25 cellular contexts compared by ENCODE assay signal in the genomic region with DNA sequence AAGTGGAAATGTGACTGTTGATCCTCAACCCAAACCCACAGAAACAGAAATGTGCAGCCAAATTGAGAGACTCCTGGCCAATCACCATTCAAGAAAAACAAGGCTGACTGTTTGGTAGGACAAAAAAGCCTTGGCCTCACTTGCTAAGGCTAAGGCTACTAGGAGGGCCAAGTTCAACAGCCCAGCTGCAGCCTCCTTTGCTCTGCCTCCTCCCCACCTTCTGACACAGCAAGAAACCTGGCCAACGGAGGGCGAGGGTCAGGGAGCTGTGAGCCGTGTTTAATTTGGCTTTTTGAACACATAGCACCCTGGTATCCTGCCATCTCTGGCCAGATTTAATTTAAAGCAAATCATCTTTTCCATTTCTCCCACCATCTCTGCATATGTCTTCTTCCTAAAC.
DNase-seq lines count a peak whose midpoint lies in the region; ATAC-seq and TF ChIP-seq lines count a peak whose summit lies in the region.
"Had no signal": no experiment of that assay in that cellular context is flagged by ENCODE, and none has a peak within 500 bp of the region (broad histone marks: within the 10 kb centered on the region; RNA-seq: fewer than 3 reads in every experiment).

No MANE protein-coding gene starts in this region.

- 82 to 91% methylated on average over 2 to 3 of the region's 3 CpGs for WGBS in endodermal cell (ENCODE audit: insufficient coverage in 1 of 2, insufficient read length in 1 of 2), 2 experiments
- WGBS in right lobe of liver (ENCODE audit: insufficient coverage, low coverage, low lambda C conversion rate, missing lambda C conversion rate) = 0% methylated on average over 3 of the region's 3 CpGs

- H3K27me3 ChIP-seq in endodermal cell (ENCODE audit: control insufficient read depth, insufficient read depth, low read length, poor library complexity, severe bottlenecking) (no peaks in the 10 kb centered on the region), right lobe of liver (no peaks in the 10 kb centered on the region), tibial artery (no peaks in the 10 kb centered on the region)
- H3K27me3 ChIP-seq: SJSA1 had no signal

- TF ChIP-seq CTCF in endodermal cell (conservative IDR thresholded peaks at IDR 0.05) (no peak), right lobe of liver (IDR thresholded peaks at IDR 0.05) (no peak), tibial artery (IDR thresholded peaks at IDR 0.05) (no peak)

- H3K4me3 ChIP-seq in endodermal cell (ENCODE audit: low read length) (no peak overlapping the region), right lobe of liver (no peak overlapping the region), tibial artery (no peak overlapping the region)
- H3K4me3 ChIP-seq: GM23248, PC-9, SJSA1 had no signal

- ATAC-seq in activated CD8-positive, alpha-beta memory T cell treated with anti-CD3 and anti-CD28 coated beads, Interleukin-2, amount 10 ng/mL, durations not matched to agents 7 days and 5 days = no peak
- ATAC-seq in right lobe of liver = peak; percentile 51 to 78 (median 76)
- ATAC-seq in HG02610 (IDR thresholded peaks at IDR 0.05; ENCODE audit: unreplicated experiment) = no peak

- no peaks in the 10 kb centered on the region for H3K36me3 Mint-ChIP-seq in activated CD8-positive, alpha-beta memory T cell treated with anti-CD3 and anti-CD28 coated beads, Interleukin-2, amount 10 ng/mL, durations not matched to agents 7 days and 5 days
- H3K36me3 Mint-ChIP-seq in endodermal cell (ENCODE audit: low read depth) = no peaks in the 10 kb centered on the region
- H3K36me3 Mint-ChIP-seq: CD14-positive monocyte had no signal

- H3K4me1 ChIP-seq in endodermal cell (ENCODE audit: control insufficient read depth, insufficient read depth, low read length) (peaks cover 5% of the 10 kb centered on the region), right lobe of liver (peaks cover 3 to 73% (median 35%) of the 10 kb centered on the region in 4 donors), tibial artery (peaks cover 0 to 79% (median 60%) of the 10 kb centered on the region in 4 donors)

- H3K36me3 ChIP-seq in endodermal cell (ENCODE audit: control insufficient read depth, insufficient read depth, low read length) (no peaks in the 10 kb centered on the region), right lobe of liver (no peaks in the 10 kb centered on the region), tibial artery (no peaks in the 10 kb centered on the region)
- H3K36me3 ChIP-seq: SJSA1 had no signal

- no peak overlapping the region for H3K27ac ChIP-seq in endodermal cell (ENCODE audit: low read depth, low read length)
- H3K27ac ChIP-seq in right lobe of liver = peak overlapping the region in 2 of 3 donors; percentile 57 to 74
- H3K27ac ChIP-seq in tibial artery = peak overlapping the region; percentile 89 to 90
- H3K27ac ChIP-seq: 22Rv1, GM23248, PC-9, SJSA1 had no signal

- no peak overlapping the region for H3K27ac Mint-ChIP-seq in activated CD8-positive, alpha-beta memory T cell treated with anti-CD3 and anti-CD28 coated beads, Interleukin-2, amount 10 ng/mL, durations not matched to agents 7 days and 5 days
- H3K27ac Mint-ChIP-seq in endodermal cell = no peak overlapping the region
- H3K27ac Mint-ChIP-seq: B cell, CD14-positive monocyte, H9 had no signal

- H3K4me3 Mint-ChIP-seq in activated CD8-positive, alpha-beta memory T cell treated with anti-CD3 and anti-CD28 coated beads, Interleukin-2, amount 10 ng/mL, durations not matched to agents 7 days and 5 days = no peak overlapping the region
- H3K4me3 Mint-ChIP-seq in endodermal cell = no peak overlapping the region
- H3K4me3 Mint-ChIP-seq: B cell, CD14-positive monocyte, H9 had no signal

- H3K9me3 ChIP-seq in endodermal cell (ENCODE audit: control insufficient read depth, low read length) = peaks cover 7% of the 10 kb centered on the region
- no peaks in the 10 kb centered on the region for H3K9me3 ChIP-seq in right lobe of liver
- H3K9me3 ChIP-seq in tibial artery = no peaks in the 10 kb centered on the region
- H3K9me3 ChIP-seq: SJSA1 had no signal

- H3K9me3 Mint-ChIP-seq in activated CD8-positive, alpha-beta memory T cell treated with anti-CD3 and anti-CD28 coated beads, Interleukin-2, amount 10 ng/mL, durations not matched to agents 7 days and 5 days (ENCODE audit: low read depth) = no peaks in the 10 kb centered on the region
- peaks cover 2% of the 10 kb centered on the region for H3K9me3 Mint-ChIP-seq in endodermal cell
- H3K9me3 Mint-ChIP-seq: H9 had no signal

- no peak overlapping the region for H3K9ac ChIP-seq in endodermal cell (ENCODE audit: extremely low read depth, low read length, poor library complexity, severe bottlenecking)
- H3K9ac ChIP-seq: GM23248 had no signal

- H3K4me1 Mint-ChIP-seq in activated CD8-positive, alpha-beta memory T cell treated with anti-CD3 and anti-CD28 coated beads, Interleukin-2, amount 10 ng/mL, durations not matched to agents 7 days and 5 days = no peaks in the 10 kb centered on the region
- peaks cover 19% of the 10 kb centered on the region for H3K4me1 Mint-ChIP-seq in endodermal cell

- H3K27me3 Mint-ChIP-seq in activated CD8-positive, alpha-beta memory T cell treated with anti-CD3 and anti-CD28 coated beads, Interleukin-2, amount 10 ng/mL, durations not matched to agents 7 days and 5 days = peaks cover 17% of the 10 kb centered on the region
- H3K27me3 Mint-ChIP-seq in endodermal cell (ENCODE audit: insufficient read depth) = no peaks in the 10 kb centered on the region

- CTCF ChIA-PET in activated CD8-positive, alpha-beta memory T cell treated with anti-CD3 and anti-CD28 coated beads, Interleukin-2, amount 10 ng/mL, durations not matched to agents 7 days and 5 days (lab: Charles Lee) = no interaction called here

- TF ChIP-seq POLR2A in right lobe of liver (IDR thresholded peaks at IDR 0.05) = no peak

- intact Hi-C loops in right lobe of liver (cut with DNase I) = no loop called here
- intact Hi-C loops in tibial artery (cut with DNase I; ENCODE audit: low total_unique reads) = no loop called here

- DNase-seq in activated CD8-positive, alpha-beta memory T cell treated with anti-CD3 and anti-CD28 coated beads for 24 hours = peak; percentile 37
- DNase-seq in activated CD8-positive, alpha-beta memory T cell treated with anti-CD3 and anti-CD28 coated beads, Interleukin-2, amount 10 ng/mL, durations not matched to agents 7 days and 5 days = no peak
- peak; percentile 23 for DNase-seq in endodermal cell
- peak; percentile 61 to 91 (median 88) for DNase-seq in right lobe of liver
- DNase-seq in tibial artery = peak in 1 of 2 donors; percentile 84
- DNase-seq in GM19240 (ENCODE audit: insufficient read length, low spot score) = no peak
- DNase-seq in GDM1 (lab: John Stamatoyannopoulos, UW) = no peak
- DNase-seq: Calu3, DMS79 treated with DMSO at 0.1 percent for 48 hours, GM23248, H9, IMR-90, KG1, MM.1S, NCI-H1694, NCI-H2029 treated with DMSO at 0.1 percent for 48 hours, NCI-H446 treated with DMSO at 0.1 percent for 48 hours, NCI-H526 treated with DMSO at 0.1 percent for 48 hours, PC-9, Right ventricle myocardium superior had no signal

Comparison
In these comparisons a context has a peak if more than half of its experiments do, and no peak if none do; other contexts are left out.
1. DNase-seq: peak in activated CD8-positive, alpha-beta memory T cell treated with anti-CD3 and anti-CD28 coated beads for 24 hours (single experiment), endodermal cell (single experiment) and right lobe of liver (3 of 3); none in activated CD8-positive, alpha-beta memory T cell treated with anti-CD3 and anti-CD28 coated beads, Interleukin-2, amount 10 ng/mL, durations not matched to agents 7 days and 5 days (single experiment), GM19240 (single experiment) and GDM1 (single experiment).
2. ATAC-seq: peak in right lobe of liver (4 of 4); none in activated CD8-positive, alpha-beta memory T cell treated with anti-CD3 and anti-CD28 coated beads, Interleukin-2, amount 10 ng/mL, durations not matched to agents 7 days and 5 days (single experiment) and HG02610 (single experiment).